In genomic region chr3:134998855-134999254, GRCh38 we compare ENCODE assay signal across 20 cellular contexts.
"Had no signal": no experiment of that assay in that cellular context is flagged by ENCODE, and none has a peak within 500 bp of the region (broad histone marks: within the 10 kb centered on the region; RNA-seq: fewer than 3 reads in every experiment).

No MANE protein-coding gene starts in this region.

- H3K4me3 Mint-ChIP-seq: activated naive CD8-positive, alpha-beta T cell treated with anti-CD3 and anti-CD28 coated beads, Interleukin-2, amount 10 ng/mL, durations not matched to agents 7 days and 5 days; immature natural killer cell; memory B cell; naive B cell; neural crest cell had no signal

- H3K36me3 ChIP-seq: cardiac muscle cell, esophagus squamous epithelium, heart right ventricle, tibial artery had no signal

- H3K4me3 ChIP-seq: cardiac muscle cell, esophagus squamous epithelium, heart right ventricle, tibial artery had no signal

- H3K27ac Mint-ChIP-seq: activated naive CD8-positive, alpha-beta T cell treated with anti-CD3 and anti-CD28 coated beads, Interleukin-2, amount 10 ng/mL, durations not matched to agents 7 days and 5 days; immature natural killer cell; memory B cell; naive B cell had no signal

- H3K27me3 ChIP-seq: cardiac muscle cell, esophagus squamous epithelium, tibial artery had no signal

- H3K9me3 Mint-ChIP-seq: activated naive CD8-positive, alpha-beta T cell treated with anti-CD3 and anti-CD28 coated beads, Interleukin-2, amount 10 ng/mL, durations not matched to agents 7 days and 5 days; memory B cell; neural crest cell had no signal

- ATAC-seq: heart right ventricle; stimulated activated naive CD8-positive, alpha-beta T cell treated with anti-CD3 and anti-CD28 coated beads, Interleukin-15, Interleukin-2, amounts not matched to agents 100 U/mL and 50 U/mL, for 24 hours had no signal

- DNase-seq: activated CD4-positive, alpha-beta T cell treated with anti-CD3 and anti-CD28 coated beads for 1 hour; activated CD4-positive, alpha-beta T cell treated with anti-CD3 and anti-CD28 coated beads, Interleukin-2, amount 50 U/mL, for 4 hours; activated naive CD4-positive, alpha-beta T cell; activated naive CD8-positive, alpha-beta T cell treated with anti-CD3 and anti-CD28 coated beads, Interleukin-2, amount 10 ng/mL, durations not matched to agents 7 days and 5 days; amygdala; dermis blood vessel endothelial cell; effector memory CD4-positive, alpha-beta T cell; esophagus squamous epithelium; heart right ventricle; immature natural killer cell; naive B cell; retina; stimulated activated CD4-positive, alpha-beta T cell treated with anti-CD3 and anti-CD28 coated beads, Interleukin-1b, Interleukin-23, amount 100 ng/mL, for 48 hours; stimulated activated CD8-positive, alpha-beta memory T cell treated with anti-CD3 and anti-CD28 coated beads, Interleukin-4, amount 100 ng/mL, for 48 hours; stimulated activated naive CD8-positive, alpha-beta T cell treated with anti-CD3 and anti-CD28 coated beads, Interleukin-15, Interleukin-2, amounts not matched to agents 100 U/mL and 50 U/mL, for 24 hours; substantia nigra; tibial artery had no signal

- H3K4me1 Mint-ChIP-seq: activated naive CD8-positive, alpha-beta T cell treated with anti-CD3 and anti-CD28 coated beads, Interleukin-2, amount 10 ng/mL, durations not matched to agents 7 days and 5 days; immature natural killer cell; memory B cell; naive B cell; neural crest cell had no signal

- H3K36me3 Mint-ChIP-seq: activated naive CD8-positive, alpha-beta T cell treated with anti-CD3 and anti-CD28 coated beads, Interleukin-2, amount 10 ng/mL, durations not matched to agents 7 days and 5 days; immature natural killer cell; memory B cell; naive B cell had no signal
